Comparison of ENCODE assay signal across 8 cellular contexts in the genomic region with DNA sequence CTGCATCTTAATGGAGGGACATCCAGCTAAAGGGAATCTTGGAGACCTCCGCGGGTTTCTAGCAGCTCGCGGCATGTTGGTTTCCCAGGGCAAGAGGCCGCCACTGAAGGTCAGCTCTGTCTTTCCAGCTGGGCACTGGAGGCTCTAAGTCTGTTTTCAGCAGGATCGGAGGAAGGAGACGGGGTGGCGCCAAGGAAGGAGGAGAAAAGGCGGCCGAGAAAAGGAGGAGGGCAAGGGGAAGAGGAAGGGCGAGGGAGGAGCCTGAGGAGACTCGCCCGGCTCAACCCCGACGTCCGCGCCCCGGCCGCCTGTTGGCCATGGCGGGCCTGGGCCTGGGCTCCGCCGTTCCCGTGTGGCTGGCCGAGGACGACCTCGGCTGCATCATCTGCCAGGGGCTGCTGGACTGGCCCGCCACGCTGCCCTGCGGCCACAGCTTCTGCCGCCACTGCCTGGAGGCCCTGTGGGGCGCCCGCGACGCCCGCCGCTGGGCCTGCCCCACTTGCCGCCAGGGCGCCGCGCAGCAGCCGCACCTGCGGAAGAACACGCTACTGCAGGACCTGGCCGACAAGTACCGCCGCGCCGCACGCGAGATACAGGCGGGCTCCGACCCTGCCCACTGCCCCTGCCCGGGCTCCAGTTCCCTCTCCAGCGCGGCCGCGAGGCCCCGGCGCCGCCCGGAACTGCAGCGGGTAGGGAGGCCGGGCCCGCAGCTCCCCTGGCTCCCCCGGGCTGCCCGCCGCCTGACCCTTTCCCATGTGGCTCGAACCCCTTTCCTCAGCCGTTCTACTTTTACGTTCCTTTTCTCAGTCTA. TPM values are rescaled to one million over a fixed set of nuclear protein-coding genes. Genes with fewer than 3 reads are reported as not detected.
DNase-seq lines count a peak whose midpoint lies in the region; ATAC-seq lines count a peak whose summit lies in the region.

A gene with protein sequence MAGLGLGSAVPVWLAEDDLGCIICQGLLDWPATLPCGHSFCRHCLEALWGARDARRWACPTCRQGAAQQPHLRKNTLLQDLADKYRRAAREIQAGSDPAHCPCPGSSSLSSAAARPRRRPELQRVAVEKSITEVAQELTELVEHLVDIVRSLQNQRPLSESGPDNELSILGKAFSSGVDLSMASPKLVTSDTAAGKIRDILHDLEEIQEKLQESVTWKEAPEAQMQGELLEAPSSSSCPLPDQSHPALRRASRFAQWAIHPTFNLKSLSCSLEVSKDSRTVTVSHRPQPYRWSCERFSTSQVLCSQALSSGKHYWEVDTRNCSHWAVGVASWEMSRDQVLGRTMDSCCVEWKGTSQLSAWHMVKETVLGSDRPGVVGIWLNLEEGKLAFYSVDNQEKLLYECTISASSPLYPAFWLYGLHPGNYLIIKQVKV (plus strand): TSS at position 283 of the 811 bp plus-strand sequence. CDS start 35 bp downstream, at position 318.

- WGBS in esophagus, 2 donors, result 0% methylated on average over 63 to 70 of the region's 70 CpGs

- peak within 1 kb of the TSS; percentile 96 for H3K27ac Mint-ChIP-seq in stimulated activated effector memory CD8-positive, alpha-beta T cell treated with anti-CD3 and anti-CD28 coated beads, Interleukin-12 subunit alpha, Interleukin-12 subunit beta, amount 100 ng/mL, for 72 hours

- H3K36me3 ChIP-seq in ACC112 (ENCODE audit: insufficient read depth, low read length) (peaks cover 13% of the 10 kb centered on the region), esophagus (ENCODE audit: control insufficient read depth in 2 of 2, insufficient read depth in 2 of 2, low read length in 1 of 2) (peaks cover 2 to 3% of the 10 kb centered on the region in 2 donors), mucosa of stomach (ENCODE audit: control insufficient read depth, insufficient read depth, low read length) (no peaks in the 10 kb centered on the region)

- peaks cover 3% of the 10 kb centered on the region for H3K36me3 Mint-ChIP-seq in activated T-cell treated with anti-CD3 and anti-CD28 coated beads, Interleukin-2, amount 50 U/mL, for 4 hours (ENCODE audit: insufficient read depth)
- H3K36me3 Mint-ChIP-seq in stimulated activated effector memory CD8-positive, alpha-beta T cell treated with anti-CD3 and anti-CD28 coated beads, Interleukin-12 subunit alpha, Interleukin-12 subunit beta, amount 100 ng/mL, for 72 hours, result peaks cover 21% of the 10 kb centered on the region

- no peaks in the 10 kb centered on the region for H3K9me3 Mint-ChIP-seq in activated T-cell treated with anti-CD3 and anti-CD28 coated beads, Interleukin-2, amount 50 U/mL, for 4 hours
- H3K9me3 Mint-ChIP-seq in stimulated activated effector memory CD8-positive, alpha-beta T cell treated with anti-CD3 and anti-CD28 coated beads, Interleukin-12 subunit alpha, Interleukin-12 subunit beta, amount 100 ng/mL, for 72 hours, result no peaks in the 10 kb centered on the region

- H3K4me3 Mint-ChIP-seq in activated T-cell treated with anti-CD3 and anti-CD28 coated beads, Interleukin-2, amount 50 U/mL, for 4 hours, result peak within 1 kb of the TSS; percentile 95
- H3K4me3 Mint-ChIP-seq in stimulated activated effector memory CD8-positive, alpha-beta T cell treated with anti-CD3 and anti-CD28 coated beads, Interleukin-12 subunit alpha, Interleukin-12 subunit beta, amount 100 ng/mL, for 72 hours, result peak within 1 kb of the TSS; percentile 96

- peaks cover 25% of the 10 kb centered on the region for H3K79me2 ChIP-seq in ACC112 (ENCODE audit: control insufficient read depth, insufficient read depth, low read length, unreplicated experiment)

- H3K4me1 ChIP-seq in ACC112 (ENCODE audit: control insufficient read depth, insufficient read depth, low read length, unreplicated experiment), result peaks cover 9% of the 10 kb centered on the region
- no peaks in the 10 kb centered on the region for H3K4me1 ChIP-seq in esophagus (ENCODE audit: control insufficient read depth in 2 of 2, insufficient read depth in 2 of 2, low read length in 1 of 2)
- peaks cover 15% of the 10 kb centered on the region for H3K4me1 ChIP-seq in mucosa of stomach (ENCODE audit: control insufficient read depth, insufficient read depth, low read length)

- H2AFZ ChIP-seq in ACC112 (ENCODE audit: low read length, unreplicated experiment), result peak within 1 kb of the TSS; percentile 99

- peaks cover 32% of the 10 kb centered on the region for H3K4me1 Mint-ChIP-seq in activated T-cell treated with anti-CD3 and anti-CD28 coated beads, Interleukin-2, amount 50 U/mL, for 4 hours (ENCODE audit: low read depth)
- H3K4me1 Mint-ChIP-seq in stimulated activated effector memory CD8-positive, alpha-beta T cell treated with anti-CD3 and anti-CD28 coated beads, Interleukin-12 subunit alpha, Interleukin-12 subunit beta, amount 100 ng/mL, for 72 hours, result peaks cover 33% of the 10 kb centered on the region

- peak within 1 kb of the TSS; percentile 86 for H3K9ac ChIP-seq in mucosa of stomach (ENCODE audit: low read length)

- H3K9me3 ChIP-seq in esophagus (ENCODE audit: control insufficient read depth in 2 of 2, insufficient read depth in 1 of 2, low read depth in 1 of 2, low read length in 1 of 2) (no peaks in the 10 kb centered on the region), mucosa of stomach (ENCODE audit: control insufficient read depth, low read length) (no peaks in the 10 kb centered on the region)

- peak within 1 kb of the TSS; percentile 85 for H3K4me3 ChIP-seq in ACC112 (ENCODE audit: low read depth, low read length)
- peak within 1 kb of the TSS; percentile 86 to 95 for H3K4me3 ChIP-seq in esophagus (ENCODE audit: low read depth in 1 of 2, low read length in 2 of 2)
- H3K4me3 ChIP-seq in mucosa of stomach (ENCODE audit: low read length), result peak within 1 kb of the TSS; percentile 87

- H3K27ac ChIP-seq in ACC112 (ENCODE audit: low read depth, low read length) (peak within 1 kb of the TSS; percentile 77), esophagus (ENCODE audit: low read depth in 2 of 2, low read length in 1 of 2) (peak within 1 kb of the TSS; percentile 97 to 98)

- H3K27me3 ChIP-seq in ACC112 (ENCODE audit: insufficient read depth, low read length), result no peaks in the 10 kb centered on the region
- H3K27me3 ChIP-seq in esophagus (ENCODE audit: control insufficient read depth in 1 of 2, insufficient read depth in 2 of 2, low read length in 2 of 2), result no peaks in the 10 kb centered on the region
- H3K27me3 ChIP-seq in mucosa of stomach (ENCODE audit: control insufficient read depth, insufficient read depth, low read length), result no peaks in the 10 kb centered on the region

- DNase-seq in NOMO-1 treated with dmso at 0.1 percent for 144 hours (lab: John Stamatoyannopoulos, UW; ENCODE audit: unreplicated experiment), result peak; percentile 84
- peak; percentile 42 for DNase-seq in activated T-cell treated with anti-CD3 and anti-CD28 coated beads, Interleukin-2, amount 50 U/mL, for 4 hours
- DNase-seq in stimulated activated effector memory CD8-positive, alpha-beta T cell treated with anti-CD3 and anti-CD28 coated beads, Interleukin-12 subunit alpha, Interleukin-12 subunit beta, amount 100 ng/mL, for 72 hours (ENCODE audit: low spot score in 2 of 2), result peak; percentile 50 to 84

- peak; percentile 54 for ATAC-seq in GM18520 (IDR thresholded peaks at IDR 0.05; ENCODE audit: unreplicated experiment)
- peak; percentile 45 for ATAC-seq in HG03103 (IDR thresholded peaks at IDR 0.05; ENCODE audit: low read depth, unreplicated experiment)
- peak; percentile 89 for ATAC-seq in activated T-cell treated with anti-CD3 and anti-CD28 coated beads, Interleukin-2, amount 50 U/mL, for 4 hours
- ATAC-seq in stimulated activated effector memory CD8-positive, alpha-beta T cell treated with anti-CD3 and anti-CD28 coated beads, Interleukin-12 subunit alpha, Interleukin-12 subunit beta, amount 100 ng/mL, for 72 hours, result peak; percentile 89

- H3K27me3 Mint-ChIP-seq in activated T-cell treated with anti-CD3 and anti-CD28 coated beads, Interleukin-2, amount 50 U/mL, for 4 hours (ENCODE audit: low read depth), result peaks cover 2% of the 10 kb centered on the region

RNA-seq across cellular contexts. Expression of the gene that starts here (rescaled TPM):
- 1 to 10 TPM; 4.2 to 4.8 (median 4.7) TPM for total RNA-seq in activated T-cell treated with anti-CD3 and anti-CD28 coated beads, Interleukin-2, amount 50 U/mL, for 4 hours
- polyA plus RNA-seq in esophagus, result 10 to 100 TPM; 14.9 to 17.9 TPM

Comparison
In these comparisons a context has a peak if more than half of its experiments do, and no peak if none do; other contexts are left out.
1. Peak in every context shown above with its lines: DNase-seq, ATAC-seq, H3K4me3 ChIP-seq and H3K27ac ChIP-seq.